ENCODE assay signal across 8 cellular contexts in the genomic region with DNA sequence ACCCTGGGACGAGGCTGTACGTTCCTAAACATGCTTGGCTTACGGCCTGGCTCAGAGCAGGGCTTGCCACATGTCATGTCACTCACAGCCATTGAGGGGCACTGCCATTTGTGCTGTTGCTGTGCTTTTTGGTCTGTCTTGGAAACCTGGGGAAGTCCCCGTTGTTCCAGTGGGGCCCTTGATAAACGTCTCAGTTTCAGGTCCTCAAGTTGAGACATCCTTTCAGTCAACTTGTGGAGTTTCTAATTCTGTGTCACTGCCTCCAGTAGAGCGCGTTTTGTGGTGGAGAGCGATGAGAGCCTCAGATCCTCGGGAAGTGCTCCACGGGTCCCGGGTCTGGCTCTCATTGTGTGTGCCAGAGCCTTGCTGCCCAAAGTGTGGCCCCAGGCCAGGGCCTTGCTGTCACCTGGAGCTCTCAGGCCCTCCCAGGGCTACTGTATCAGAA. TPM values are rescaled to one million over a fixed set of nuclear protein-coding genes. Genes with fewer than 3 reads are reported as not detected.
DNase-seq lines count a peak whose midpoint lies in the region; ATAC-seq and TF ChIP-seq lines count a peak whose summit lies in the region.

No MANE protein-coding gene starts in this region.

- peak; percentile 79 for DNase-seq in stimulated activated naive CD4-positive, alpha-beta T cell treated with Interleukin-2 at 50 U/mL for 16 hours (lab: John Stamatoyannopoulos, UW)
- DNase-seq in stimulated activated naive CD4-positive, alpha-beta T cell (lab: John Stamatoyannopoulos, UW): no peak
- peak; percentile 71 for DNase-seq in activated CD8-positive, alpha-beta memory T cell treated with anti-CD3 and anti-CD28 coated beads, Interleukin-2, amount 10 ng/mL, durations not matched to agents 7 days and 5 days
- DNase-seq in stimulated activated CD4-positive, alpha-beta T cell treated with anti-CD3 and anti-CD28 coated beads, TNF-alpha, amount 100 ng/mL, for 4 hours (ENCODE audit: low read depth in 3 of 3): peak; percentile 24 to 39 (median 25)
- DNase-seq in RWPE1 (ENCODE audit: low spot score): no peak
- no peak for DNase-seq in HEK293T (ENCODE audit: extremely low spot score)
- DNase-seq in SHP77 treated with DMSO at 0.1 percent for 48 hours (lab: John Stamatoyannopoulos, UW): no peak

- peaks cover 16% of the 10 kb centered on the region for H3K4me1 Mint-ChIP-seq in activated CD8-positive, alpha-beta memory T cell treated with anti-CD3 and anti-CD28 coated beads, Interleukin-2, amount 10 ng/mL, durations not matched to agents 7 days and 5 days

- H3K27me3 Mint-ChIP-seq in activated CD8-positive, alpha-beta memory T cell treated with anti-CD3 and anti-CD28 coated beads, Interleukin-2, amount 10 ng/mL, durations not matched to agents 7 days and 5 days: peaks cover 7% of the 10 kb centered on the region

- H3K4me3 Mint-ChIP-seq in activated CD8-positive, alpha-beta memory T cell treated with anti-CD3 and anti-CD28 coated beads, Interleukin-2, amount 10 ng/mL, durations not matched to agents 7 days and 5 days: no peak overlapping the region

- CTCF ChIA-PET in activated CD8-positive, alpha-beta memory T cell treated with anti-CD3 and anti-CD28 coated beads, Interleukin-2, amount 10 ng/mL, durations not matched to agents 7 days and 5 days (lab: Charles Lee): no interaction called here
- CTCF ChIA-PET in RWPE1 (lab: Yijun Ruan, JAX): no interaction called here
- CTCF ChIA-PET in HEK293T (lab: Yijun Ruan, JAX): no interaction called here

- H3K9me3 Mint-ChIP-seq in activated CD8-positive, alpha-beta memory T cell treated with anti-CD3 and anti-CD28 coated beads, Interleukin-2, amount 10 ng/mL, durations not matched to agents 7 days and 5 days (ENCODE audit: low read depth): no peaks in the 10 kb centered on the region

- TF ChIP-seq CTCF in RWPE1 (conservative IDR thresholded peaks at IDR 0.05; ENCODE audit: low read depth): no peak

- no peak overlapping the region for H3K27ac Mint-ChIP-seq in activated CD8-positive, alpha-beta memory T cell treated with anti-CD3 and anti-CD28 coated beads, Interleukin-2, amount 10 ng/mL, durations not matched to agents 7 days and 5 days

- no peak overlapping the region for H3K27ac ChIP-seq in RWPE1

- POLR2A ChIA-PET in RWPE1 (lab: Yijun Ruan, JAX; ENCODE audit: low non-redundant PET) (no interaction called here), HEK293T (lab: Yijun Ruan, JAX) (no interaction called here)

- ATAC-seq in HG03354 (IDR thresholded peaks at IDR 0.05; ENCODE audit: poor library complexity, severe bottlenecking, unreplicated experiment): peak; percentile 100
- peak; percentile 94 for ATAC-seq in activated CD8-positive, alpha-beta memory T cell treated with anti-CD3 and anti-CD28 coated beads, Interleukin-2, amount 10 ng/mL, durations not matched to agents 7 days and 5 days

- no peaks in the 10 kb centered on the region for H3K36me3 Mint-ChIP-seq in activated CD8-positive, alpha-beta memory T cell treated with anti-CD3 and anti-CD28 coated beads, Interleukin-2, amount 10 ng/mL, durations not matched to agents 7 days and 5 days

TF ChIP-seq in HEK293T, 16 proteins besides CTCF, POLR2A, EP300 and RAD21:
- TF ChIP-seq HDGF (IDR thresholded peaks at IDR 0.05; ENCODE audit: borderline replicate concordance) (no peak), FOXM1 (IDR thresholded peaks at IDR 0.05; ENCODE audit: borderline replicate concordance) (no peak), NFRKB (IDR thresholded peaks at IDR 0.05) (no peak), L3MBTL2 (conservative IDR thresholded peaks at IDR 0.05) (no peak), CTBP1 (IDR thresholded peaks at IDR 0.05; ENCODE audit: borderline replicate concordance) (no peak), LEF1 (IDR thresholded peaks at IDR 0.05; ENCODE audit: borderline replicate concordance) (no peak)

RNA-seq across cellular contexts. Expression of gene CCR6, which starts 43.0 kb away (rescaled TPM):
- 1 to 10 TPM; 8.7 to 9.1 TPM for total RNA-seq in activated CD8-positive, alpha-beta memory T cell treated with anti-CD3 and anti-CD28 coated beads, Interleukin-2, amount 10 ng/mL, durations not matched to agents 7 days and 5 days

Comparison
In these comparisons a context has a peak if more than half of its experiments do, and no peak if none do; other contexts are left out.
1. DNase-seq: peak in stimulated activated naive CD4-positive, alpha-beta T cell treated with Interleukin-2 at 50 U/mL for 16 hours (single experiment), activated CD8-positive, alpha-beta memory T cell treated with anti-CD3 and anti-CD28 coated beads, Interleukin-2, amount 10 ng/mL, durations not matched to agents 7 days and 5 days (single experiment) and stimulated activated CD4-positive, alpha-beta T cell treated with anti-CD3 and anti-CD28 coated beads, TNF-alpha, amount 100 ng/mL, for 4 hours (3 of 3); none in stimulated activated naive CD4-positive, alpha-beta T cell (0 of 6), RWPE1 (single experiment), HEK293T (single experiment) and SHP77 treated with DMSO at 0.1 percent for 48 hours (single experiment).